26 cellular contexts compared by ENCODE assay signal in the genomic region with DNA sequence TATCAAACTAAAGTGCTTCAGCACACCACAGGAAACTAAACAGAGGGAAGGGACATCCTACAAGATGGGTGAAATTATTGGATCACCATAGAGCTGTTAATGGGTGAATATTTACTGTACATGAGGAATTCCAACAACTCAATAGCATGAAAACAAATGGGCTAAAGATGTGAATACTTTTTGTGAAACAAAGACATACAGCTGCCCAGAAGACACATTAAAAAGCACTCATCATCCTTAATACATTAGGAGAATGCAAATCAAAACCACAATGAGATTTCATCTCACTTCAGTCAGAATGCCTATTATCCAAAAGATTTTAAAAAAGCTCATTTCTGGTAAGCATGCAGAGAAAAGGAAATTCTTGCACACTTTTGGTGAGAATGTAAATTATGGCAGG.
"Had no signal": no experiment of that assay in that cellular context is flagged by ENCODE, and none has a peak within 500 bp of the region (broad histone marks: within the 10 kb centered on the region; RNA-seq: fewer than 3 reads in every experiment).

No MANE protein-coding gene starts in this region.

- H3K27me3 Mint-ChIP-seq: activated CD4-positive, alpha-beta memory T cell treated with anti-CD3 and anti-CD28 coated beads for 36 hours; activated naive CD8-positive, alpha-beta T cell treated with anti-CD3 and anti-CD28 coated beads, Interleukin-2, amount 50 U/mL, for 24 hours; T-cell had no signal

- H3K4me3 ChIP-seq: ascending aorta, body of pancreas, PC-9 had no signal

- H3K4me2 ChIP-seq: PC-9 had no signal

- H2AFZ ChIP-seq: PC-9 had no signal

- H3K9me3 Mint-ChIP-seq: activated CD4-positive, alpha-beta memory T cell treated with anti-CD3 and anti-CD28 coated beads for 36 hours; activated CD4-positive, alpha-beta T cell treated with anti-CD3 and anti-CD28 coated beads, Interleukin-2, amount 10 ng/mL, durations not matched to agents 7 days and 5 days; activated naive CD4-positive, alpha-beta T cell treated with anti-CD3 and anti-CD28 coated beads, Interleukin-2, amount 50 U/mL, for 72 hours; activated naive CD8-positive, alpha-beta T cell treated with anti-CD3 and anti-CD28 coated beads, Interleukin-2, amount 50 U/mL, for 24 hours; activated T-cell treated with anti-CD3 and anti-CD28 coated beads, Interleukin-2, amount 50 U/mL, for 4 hours; T-cell had no signal

- H3K36me3 ChIP-seq: ascending aorta had no signal

- H3K27ac ChIP-seq: ascending aorta, body of pancreas, PC-9, VCaP had no signal

- DNase-seq: activated CD4-positive, alpha-beta memory T cell treated with anti-CD3 and anti-CD28 coated beads for 36 hours; activated CD4-positive, alpha-beta T cell treated with anti-CD3 and anti-CD28 coated beads, Interleukin-2, amount 10 ng/mL, durations not matched to agents 7 days and 5 days; activated CD4-positive, CD25-positive, alpha-beta regulatory T cell; activated CD8-positive, alpha-beta memory T cell treated with anti-CD3 and anti-CD28 coated beads for 24 hours; activated effector memory CD4-positive, alpha-beta T cell treated with anti-CD3 and anti-CD28 coated beads, Interleukin-2, amount 50 U/mL, for 16 hours; activated naive CD4-positive, alpha-beta T cell treated with Interleukin-2 at 50 U/mL for 16 hours; activated naive CD8-positive, alpha-beta T cell treated with anti-CD3 and anti-CD28 coated beads, Interleukin-2, amount 50 U/mL, for 24 hours; activated T-cell treated with anti-CD3 and anti-CD28 coated beads, Interleukin-2, amount 50 U/mL, for 4 hours; amniotic stem cell; body of pancreas; central memory CD4-positive, alpha-beta T cell; MM.1S; NCI-H1105 treated with DMSO at 0.1 percent for 48 hours; NCI-H1436 treated with DMSO at 0.1 percent for 48 hours; NCI-H187; NCI-H2081; NCI-H510A treated with DMSO at 0.1 percent for 48 hours; NCI-H69; PC-9; SHP77 treated with DMSO at 0.1 percent for 48 hours; T-cell; T-helper 2 cell; T1000 had no signal

- H3K4me1 Mint-ChIP-seq: activated CD4-positive, alpha-beta T cell treated with anti-CD3 and anti-CD28 coated beads, Interleukin-2, amount 10 ng/mL, durations not matched to agents 7 days and 5 days; activated naive CD8-positive, alpha-beta T cell treated with anti-CD3 and anti-CD28 coated beads, Interleukin-2, amount 50 U/mL, for 24 hours; T-cell had no signal

- H3K4me3 Mint-ChIP-seq: activated CD4-positive, alpha-beta memory T cell treated with anti-CD3 and anti-CD28 coated beads for 36 hours; activated CD4-positive, alpha-beta T cell treated with anti-CD3 and anti-CD28 coated beads, Interleukin-2, amount 10 ng/mL, durations not matched to agents 7 days and 5 days; activated naive CD8-positive, alpha-beta T cell treated with anti-CD3 and anti-CD28 coated beads, Interleukin-2, amount 50 U/mL, for 24 hours; activated T-cell treated with anti-CD3 and anti-CD28 coated beads, Interleukin-2, amount 50 U/mL, for 4 hours; T-cell had no signal

- H3K27ac Mint-ChIP-seq: activated CD4-positive, alpha-beta memory T cell treated with anti-CD3 and anti-CD28 coated beads for 36 hours; activated CD4-positive, alpha-beta T cell treated with anti-CD3 and anti-CD28 coated beads, Interleukin-2, amount 10 ng/mL, durations not matched to agents 7 days and 5 days; activated naive CD4-positive, alpha-beta T cell treated with anti-CD3 and anti-CD28 coated beads, Interleukin-2, amount 50 U/mL, for 72 hours; activated naive CD8-positive, alpha-beta T cell treated with anti-CD3 and anti-CD28 coated beads, Interleukin-2, amount 50 U/mL, for 24 hours; T-cell had no signal

- H3K4me1 ChIP-seq: ascending aorta, body of pancreas had no signal

- H3K9me3 ChIP-seq: ascending aorta, body of pancreas had no signal

- H3K36me3 Mint-ChIP-seq: activated CD4-positive, alpha-beta memory T cell treated with anti-CD3 and anti-CD28 coated beads for 36 hours; activated naive CD4-positive, alpha-beta T cell treated with anti-CD3 and anti-CD28 coated beads, Interleukin-2, amount 50 U/mL, for 72 hours; T-cell had no signal

- H3K27me3 ChIP-seq: ascending aorta, body of pancreas had no signal
